In the genomic region with DNA sequence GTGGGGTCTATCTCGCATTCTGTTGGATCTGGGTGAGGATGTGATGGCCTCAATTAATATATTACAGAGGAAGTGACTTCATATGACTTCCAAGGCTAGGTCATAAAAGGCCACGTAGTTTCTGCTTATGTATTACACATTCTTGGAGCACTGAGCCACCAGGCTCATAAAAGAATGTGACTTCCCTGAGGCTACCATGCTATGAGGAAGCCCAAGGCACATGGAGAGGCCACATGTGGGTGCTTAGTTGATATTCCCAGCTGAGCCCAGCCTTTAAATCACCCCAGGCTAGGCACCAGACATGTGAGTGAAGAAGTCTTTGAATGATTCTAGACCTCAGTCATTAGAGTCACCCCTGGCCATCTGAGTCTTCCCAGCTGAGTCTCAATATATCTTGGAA, we compare ENCODE assay signal across 14 cellular contexts. TPM values are rescaled to one million over a fixed set of nuclear protein-coding genes. Genes with fewer than 3 reads are reported as not detected.
DNase-seq lines count a peak whose midpoint lies in the region; TF ChIP-seq lines count a peak whose summit lies in the region.
"Had no signal": no experiment of that assay in that cellular context is flagged by ENCODE, and none has a peak within 500 bp of the region (broad histone marks: within the 10 kb centered on the region; RNA-seq: fewer than 3 reads in every experiment).

No MANE protein-coding gene starts in this region.

- no peaks in the 10 kb centered on the region for H3K36me3 Mint-ChIP-seq in type B pancreatic cell
- H3K36me3 Mint-ChIP-seq: CD4-positive, alpha-beta memory T cell; IgD-negative memory B cell had no signal

- H3K9me3 Mint-ChIP-seq in type B pancreatic cell: no peaks in the 10 kb centered on the region

- H3K4me3 Mint-ChIP-seq in type B pancreatic cell: no peak overlapping the region
- H3K4me3 Mint-ChIP-seq: CD4-positive, alpha-beta memory T cell; IgD-negative memory B cell had no signal

- H3K27me3 Mint-ChIP-seq in type B pancreatic cell: peaks cover 26% of the 10 kb centered on the region

- peaks cover 5% of the 10 kb centered on the region for H3K4me1 Mint-ChIP-seq in type B pancreatic cell (ENCODE audit: unreplicated experiment)
- H3K4me1 Mint-ChIP-seq: CD4-positive, alpha-beta memory T cell; IgD-negative memory B cell had no signal

- no peak overlapping the region for H3K27ac Mint-ChIP-seq in type B pancreatic cell
- H3K27ac Mint-ChIP-seq: IgD-negative memory B cell had no signal

- TF ChIP-seq CTCF in type B pancreatic cell (conservative IDR thresholded peaks at IDR 0.05): no peak

- peak; percentile 10 for DNase-seq in HCEC 1CT
- DNase-seq in RKO (ENCODE audit: low spot score): peak; percentile 44
- peak; percentile 17 for DNase-seq in foreskin melanocyte
- DNase-seq in type B pancreatic cell (ENCODE audit: extremely low spot score, unreplicated experiment): peak; percentile 40
- DNase-seq in NCI-H345 treated with DMSO at 0.1 percent for 48 hours (lab: John Stamatoyannopoulos, UW; ENCODE audit: unreplicated experiment): no peak
- no peak for DNase-seq in NCI-H2107 (lab: John Stamatoyannopoulos, UW)
- DNase-seq in cerebellar cortex (ENCODE audit: low spot score): no peak
- DNase-seq: BE2C; CD4-positive, alpha-beta memory T cell; COR-L47; DMS153; DMS79 treated with DMSO at 0.1 percent for 48 hours had no signal

RNA-seq across cellular contexts. Expression of gene REEP1, which starts 13.3 kb away (rescaled TPM):
- total RNA-seq in type B pancreatic cell (ENCODE audit: low replicate concordance): 6.4 and 14.1 TPM in 2 replicates
- total RNA-seq: HT-29 had no signal

Comparison
In these comparisons a context has a peak if more than half of its experiments do, and no peak if none do; other contexts are left out.
1. DNase-seq: peak in HCEC 1CT (single experiment), RKO (single experiment), foreskin melanocyte (single experiment) and type B pancreatic cell (single experiment); none in NCI-H345 treated with DMSO at 0.1 percent for 48 hours (single experiment), NCI-H2107 (single experiment) and cerebellar cortex (single experiment).